ENCODE assay signal across 9 cellular contexts in genomic region chr10:15427836-15428414, GRCh38. TPM values are rescaled to one million over a fixed set of nuclear protein-coding genes. Genes with fewer than 3 reads are reported as not detected.
DNase-seq lines count a peak whose midpoint lies in the region; ATAC-seq and TF ChIP-seq lines count a peak whose summit lies in the region.
"Had no signal": no experiment of that assay in that cellular context is flagged by ENCODE, and none has a peak within 500 bp of the region (broad histone marks: within the 10 kb centered on the region; RNA-seq: fewer than 3 reads in every experiment).

No MANE protein-coding gene starts in this region.

- TF ChIP-seq CTCF in osteoblast (IDR thresholded peaks at IDR 0.05; ENCODE audit: extremely low read depth, low read depth, low read length), result peak; percentile 62

- H3K9me3 ChIP-seq in osteoblast (ENCODE audit: low read depth, low read length), result no peaks in the 10 kb centered on the region

- H3K4me3 ChIP-seq in osteoblast (ENCODE audit: insufficient read depth, low read length), result no peak overlapping the region
- H3K4me3 ChIP-seq: BLaER1 had no signal

- H3K27me3 ChIP-seq in osteoblast (ENCODE audit: insufficient read depth, low read length), result peaks cover 11% of the 10 kb centered on the region
- H3K27me3 ChIP-seq: BLaER1 had no signal

- no peak for ATAC-seq in HG02973 (IDR thresholded peaks at IDR 0.05; ENCODE audit: unreplicated experiment)

- H2AFZ ChIP-seq in osteoblast (ENCODE audit: low read length), result no peak overlapping the region

- no peak overlapping the region for H3K27ac ChIP-seq in osteoblast (ENCODE audit: low read depth, low read length)
- H3K27ac ChIP-seq: BLaER1 had no signal

- H3K79me2 ChIP-seq in osteoblast (ENCODE audit: insufficient read depth, low read length), result no peaks in the 10 kb centered on the region

- no peaks in the 10 kb centered on the region for H3K36me3 ChIP-seq in osteoblast (ENCODE audit: insufficient read depth, low read length)
- H3K36me3 ChIP-seq: BLaER1 had no signal

- no peaks in the 10 kb centered on the region for H3K4me1 ChIP-seq in osteoblast (ENCODE audit: insufficient read depth, low read length)

- no peaks in the 10 kb centered on the region for H4K20me1 ChIP-seq in osteoblast (ENCODE audit: insufficient read depth, low read length)
- H4K20me1 ChIP-seq: BLaER1 had no signal

- DNase-seq in NCI-H1092 treated with DMSO at 0.1 percent for 48 hours (lab: John Stamatoyannopoulos, UW) (peak; percentile 8), NCI-H1092 (lab: John Stamatoyannopoulos, UW) (no peak), NCI-H446 (lab: John Stamatoyannopoulos, UW) (peak; percentile 17 to 55), dermis blood vessel endothelial cell (peak; percentile 78), osteoblast (ENCODE audit: insufficient read length, low spot score, missing footprints) (peak; percentile 92), HK-2 (ENCODE audit: unreplicated experiment) (no peak), GM19240 (ENCODE audit: insufficient read length, low spot score) (no peak)

- H3K4me2 ChIP-seq in osteoblast (ENCODE audit: insufficient read depth, low read length), result no peak overlapping the region

RNA-seq across cellular contexts. Expression of gene FAM171A1, which starts 56.8 kb away (rescaled TPM):
- total RNA-seq in dermis blood vessel endothelial cell, result 40.0 and 55.9 TPM in 2 replicates
- 25.0 and 28.9 TPM in 2 replicates for total RNA-seq in osteoblast

Comparison
In these comparisons a context has a peak if more than half of its experiments do, and no peak if none do; other contexts are left out.
1. DNase-seq: peak in NCI-H1092 treated with DMSO at 0.1 percent for 48 hours (single experiment), NCI-H446 (2 of 2), dermis blood vessel endothelial cell (single experiment) and osteoblast (single experiment); none in NCI-H1092 (single experiment), HK-2 (single experiment) and GM19240 (single experiment).